Comparison of ENCODE assay signal across 10 cellular contexts in the genomic region with DNA sequence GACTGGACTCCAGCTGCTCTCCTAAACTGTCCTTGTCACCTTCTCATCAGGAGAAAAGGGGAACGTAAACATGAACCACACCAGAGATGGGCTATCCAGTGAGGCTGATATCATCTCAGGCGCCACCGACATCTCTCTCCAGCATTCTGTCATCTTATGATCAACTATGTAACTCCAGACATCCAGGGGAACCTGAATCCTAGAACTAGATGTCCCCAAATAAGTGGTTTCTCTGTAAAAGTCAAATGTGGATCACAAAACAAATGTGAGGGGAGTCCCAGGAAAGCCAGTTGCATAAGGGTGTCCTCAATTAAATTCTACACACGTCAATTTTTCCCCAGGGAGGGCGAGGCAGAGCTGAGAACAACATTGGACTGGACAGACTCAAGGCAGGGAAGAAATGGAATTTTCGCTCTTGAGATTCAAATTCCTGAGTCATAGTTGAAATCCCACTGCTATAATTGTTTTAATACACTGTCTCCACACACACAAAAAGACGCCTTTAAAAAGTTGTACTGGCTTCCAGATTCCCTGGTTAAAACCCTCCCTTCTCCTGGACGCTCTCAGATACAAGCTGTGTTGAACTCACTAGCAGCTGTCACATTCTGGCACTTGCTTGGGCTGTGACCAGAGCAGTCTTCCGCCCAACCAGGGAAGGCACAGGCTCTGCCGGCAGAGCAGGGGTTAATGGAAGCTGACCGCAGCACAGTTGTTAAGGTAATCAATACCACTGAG.
DNase-seq lines count a peak whose midpoint lies in the region; ATAC-seq, FAIRE-seq and TF ChIP-seq lines count a peak whose summit lies in the region.
"Had no signal": no experiment of that assay in that cellular context is flagged by ENCODE, and none has a peak within 500 bp of the region (broad histone marks: within the 10 kb centered on the region; RNA-seq: fewer than 3 reads in every experiment).

No MANE protein-coding gene starts in this region.

- CTCF ChIA-PET in activated CD4-positive, alpha-beta memory T cell treated with anti-CD3 and anti-CD28 coated beads for 36 hours (lab: Charles Lee), result no interaction called here

- H3K9me3 Mint-ChIP-seq in astrocyte (ENCODE audit: unreplicated experiment), result peaks cover 1% of the 10 kb centered on the region
- no peaks in the 10 kb centered on the region for H3K9me3 Mint-ChIP-seq in activated CD4-positive, alpha-beta memory T cell treated with anti-CD3 and anti-CD28 coated beads for 36 hours

- H3K27ac Mint-ChIP-seq in astrocyte (ENCODE audit: unreplicated experiment), result no peak overlapping the region
- H3K27ac Mint-ChIP-seq in activated CD4-positive, alpha-beta memory T cell treated with anti-CD3 and anti-CD28 coated beads for 36 hours, result no peak overlapping the region
- H3K27ac Mint-ChIP-seq: activated CD4-positive, alpha-beta T cell treated with anti-CD3 and anti-CD28 coated beads for 36 hours had no signal

- POLR2A ChIA-PET in activated CD4-positive, alpha-beta memory T cell treated with anti-CD3 and anti-CD28 coated beads for 36 hours (lab: Charles Lee), result no interaction called here

- H3K79me2 ChIP-seq in astrocyte (ENCODE audit: insufficient read depth, low read length), result peaks cover 88% of the 10 kb centered on the region

- peaks cover 21% of the 10 kb centered on the region for H3K4me1 Mint-ChIP-seq in astrocyte (ENCODE audit: low read depth, unreplicated experiment)
- no peaks in the 10 kb centered on the region for H3K4me1 Mint-ChIP-seq in activated CD4-positive, alpha-beta memory T cell treated with anti-CD3 and anti-CD28 coated beads for 36 hours (ENCODE audit: low read depth)
- H3K4me1 Mint-ChIP-seq: activated CD4-positive, alpha-beta T cell treated with anti-CD3 and anti-CD28 coated beads for 36 hours had no signal

- FAIRE-seq in astrocyte (lab: Jason Lieb, UNC), result peak; percentile 73
- no peak for FAIRE-seq in RCC 7860 (lab: Jason Lieb, UNC)
- FAIRE-seq: K562 had no signal

- H3K36me3 Mint-ChIP-seq in astrocyte (ENCODE audit: low read depth, unreplicated experiment), result peaks cover 5% of the 10 kb centered on the region
- H3K36me3 Mint-ChIP-seq in activated CD4-positive, alpha-beta memory T cell treated with anti-CD3 and anti-CD28 coated beads for 36 hours, result no peaks in the 10 kb centered on the region

- H3K27me3 Mint-ChIP-seq in astrocyte (ENCODE audit: low read depth, unreplicated experiment), result no peaks in the 10 kb centered on the region
- no peaks in the 10 kb centered on the region for H3K27me3 Mint-ChIP-seq in activated CD4-positive, alpha-beta memory T cell treated with anti-CD3 and anti-CD28 coated beads for 36 hours
- H3K27me3 Mint-ChIP-seq: activated CD4-positive, alpha-beta T cell treated with anti-CD3 and anti-CD28 coated beads for 36 hours had no signal

- H3K9me3 ChIP-seq in astrocyte (ENCODE audit: insufficient read depth, low read depth, low read length), result no peaks in the 10 kb centered on the region
- H3K9me3 ChIP-seq in right atrium auricular region, result no peaks in the 10 kb centered on the region

- peak overlapping the region; percentile 36 for H3K9ac ChIP-seq in astrocyte (ENCODE audit: low read length)

- peak; percentile 78 for DNase-seq in AG20443 (ENCODE audit: low spot score)
- peak; percentile 54 for DNase-seq in astrocyte (ENCODE audit: low read depth)
- DNase-seq in right atrium auricular region (ENCODE audit: low spot score), result peak; percentile 93
- DNase-seq in sciatic nerve (ENCODE audit: low spot score), result peak; percentile 75
- DNase-seq in mucosa of gallbladder (ENCODE audit: low spot score), result no peak
- DNase-seq in activated naive CD4-positive, alpha-beta T cell (lab: John Stamatoyannopoulos, UW), result no peak
- no peak for DNase-seq in activated CD4-positive, alpha-beta memory T cell treated with anti-CD3 and anti-CD28 coated beads for 36 hours
- DNase-seq in RCC 7860 (ENCODE audit: low spot score), result no peak
- DNase-seq: activated CD4-positive, alpha-beta T cell treated with anti-CD3 and anti-CD28 coated beads for 36 hours had no signal

- H3K27me3 ChIP-seq in astrocyte (ENCODE audit: insufficient read depth, low read length) (no peaks in the 10 kb centered on the region), right atrium auricular region (no peaks in the 10 kb centered on the region)

- ATAC-seq in sciatic nerve, result peak; percentile 86
- ATAC-seq: activated CD4-positive, alpha-beta T cell treated with anti-CD3 and anti-CD28 coated beads for 36 hours; K562 had no signal

- intact Hi-C loops in sciatic nerve (cut with DNase I), result no loop called here
- intact Hi-C loops in activated CD4-positive, alpha-beta memory T cell treated with anti-CD3 and anti-CD28 coated beads for 36 hours (cut with micrococcal nuclease), result no loop called here

- H3K4me1 ChIP-seq in astrocyte (ENCODE audit: insufficient read depth, low read length) (peaks cover 27% of the 10 kb centered on the region), right atrium auricular region (peaks cover 0 to 58% of the 10 kb centered on the region in 2 donors)

- peak overlapping the region; percentile 65 for H3K4me2 ChIP-seq in astrocyte (ENCODE audit: low read length)

- TF ChIP-seq CTCF in astrocyte (IDR thresholded peaks at IDR 0.05; ENCODE audit: insufficient read depth, low read depth, low read length), result no peak
- no peak for TF ChIP-seq CTCF in right atrium auricular region (IDR thresholded peaks at IDR 0.05)

- peaks cover 61% of the 10 kb centered on the region for H4K20me1 ChIP-seq in astrocyte (ENCODE audit: insufficient read depth, low read length)

- no peak overlapping the region for H3K4me3 Mint-ChIP-seq in astrocyte (ENCODE audit: unreplicated experiment)
- no peak overlapping the region for H3K4me3 Mint-ChIP-seq in activated CD4-positive, alpha-beta memory T cell treated with anti-CD3 and anti-CD28 coated beads for 36 hours
- H3K4me3 Mint-ChIP-seq: activated CD4-positive, alpha-beta T cell treated with anti-CD3 and anti-CD28 coated beads for 36 hours had no signal

- H3K4me3 ChIP-seq in astrocyte (ENCODE audit: insufficient read depth, low read depth, low read length), result no peak overlapping the region
- no peak overlapping the region for H3K4me3 ChIP-seq in right atrium auricular region
- H3K4me3 ChIP-seq: K562 had no signal

- H3K27ac ChIP-seq in astrocyte (ENCODE audit: low read depth, low read length), result no peak overlapping the region
- peak overlapping the region; percentile 71 to 83 for H3K27ac ChIP-seq in right atrium auricular region

- H2AFZ ChIP-seq in astrocyte (ENCODE audit: low read depth, low read length), result no peak overlapping the region

- H3K36me3 ChIP-seq in astrocyte (ENCODE audit: insufficient read depth, low read length) (no peaks in the 10 kb centered on the region), right atrium auricular region (no peaks in the 10 kb centered on the region)

Comparison
In these comparisons a context has a peak if more than half of its experiments do, and no peak if none do; other contexts are left out.
1. DNase-seq: peak in AG20443 (single experiment), astrocyte (single experiment), right atrium auricular region (single experiment) and sciatic nerve (single experiment); none in mucosa of gallbladder (single experiment), activated naive CD4-positive, alpha-beta T cell (0 of 4), activated CD4-positive, alpha-beta memory T cell treated with anti-CD3 and anti-CD28 coated beads for 36 hours (single experiment) and RCC 7860 (single experiment).